In genomic region chr5:100421360-100421759, GRCh38 we compare ENCODE assay signal across 8 cellular contexts.
"Had no signal": no experiment of that assay in that cellular context is flagged by ENCODE, and none has a peak within 500 bp of the region (broad histone marks: within the 10 kb centered on the region; RNA-seq: fewer than 3 reads in every experiment).

No MANE protein-coding gene starts in this region.

- H2AFZ ChIP-seq: GM23248 had no signal

- H3K9ac ChIP-seq: GM23248 had no signal

- H3K27ac ChIP-seq: GM23248, HL-60 had no signal

- H3K36me3 ChIP-seq: HAP-1 had no signal

- DNase-seq: GM23248, GOT3, H7, HFFc6, KG1 had no signal

- H3K9me3 ChIP-seq: HAP-1 had no signal

- H3K4me1 ChIP-seq: HAP-1 had no signal

- ATAC-seq: HCT116 had no signal

- H3K4me3 ChIP-seq: GM23248, HAP-1 had no signal
